In the genomic region with DNA sequence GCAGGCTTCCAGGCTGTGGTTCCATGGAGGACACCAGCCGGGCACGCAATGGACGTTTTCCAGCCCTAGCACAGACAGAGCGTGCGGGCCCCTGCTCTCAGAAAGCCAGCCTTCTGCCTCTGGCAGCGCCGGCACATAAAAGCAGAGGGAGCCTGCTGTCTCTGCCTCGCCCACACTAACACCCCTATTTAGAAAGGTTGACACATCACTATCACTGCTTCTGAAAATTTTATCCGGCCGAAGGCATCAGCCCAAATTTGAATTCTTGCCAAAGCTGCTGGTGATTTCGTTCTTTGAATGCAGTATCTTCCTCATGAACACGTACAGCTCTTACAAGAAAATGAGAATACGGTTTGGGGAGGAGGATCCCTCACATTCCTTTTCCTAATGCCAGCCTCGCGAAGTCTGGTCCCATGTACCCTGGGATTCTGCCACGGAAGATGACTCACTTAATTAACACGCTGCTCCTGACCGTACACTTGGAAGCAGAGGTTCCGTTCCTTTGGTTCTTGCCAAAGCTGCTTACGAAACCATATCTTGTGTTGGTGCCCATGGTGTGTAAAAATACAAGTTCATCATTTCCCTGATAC, we compare ENCODE assay signal across 1 cellular context.
TF ChIP-seq lines count a peak whose summit lies in the region.

No MANE protein-coding gene starts in this region.

TF ChIP-seq in GM23338, 12 proteins besides CTCF, POLR2A, EP300 and RAD21 (continued from another document):
- TF ChIP-seq, protein P1, sequence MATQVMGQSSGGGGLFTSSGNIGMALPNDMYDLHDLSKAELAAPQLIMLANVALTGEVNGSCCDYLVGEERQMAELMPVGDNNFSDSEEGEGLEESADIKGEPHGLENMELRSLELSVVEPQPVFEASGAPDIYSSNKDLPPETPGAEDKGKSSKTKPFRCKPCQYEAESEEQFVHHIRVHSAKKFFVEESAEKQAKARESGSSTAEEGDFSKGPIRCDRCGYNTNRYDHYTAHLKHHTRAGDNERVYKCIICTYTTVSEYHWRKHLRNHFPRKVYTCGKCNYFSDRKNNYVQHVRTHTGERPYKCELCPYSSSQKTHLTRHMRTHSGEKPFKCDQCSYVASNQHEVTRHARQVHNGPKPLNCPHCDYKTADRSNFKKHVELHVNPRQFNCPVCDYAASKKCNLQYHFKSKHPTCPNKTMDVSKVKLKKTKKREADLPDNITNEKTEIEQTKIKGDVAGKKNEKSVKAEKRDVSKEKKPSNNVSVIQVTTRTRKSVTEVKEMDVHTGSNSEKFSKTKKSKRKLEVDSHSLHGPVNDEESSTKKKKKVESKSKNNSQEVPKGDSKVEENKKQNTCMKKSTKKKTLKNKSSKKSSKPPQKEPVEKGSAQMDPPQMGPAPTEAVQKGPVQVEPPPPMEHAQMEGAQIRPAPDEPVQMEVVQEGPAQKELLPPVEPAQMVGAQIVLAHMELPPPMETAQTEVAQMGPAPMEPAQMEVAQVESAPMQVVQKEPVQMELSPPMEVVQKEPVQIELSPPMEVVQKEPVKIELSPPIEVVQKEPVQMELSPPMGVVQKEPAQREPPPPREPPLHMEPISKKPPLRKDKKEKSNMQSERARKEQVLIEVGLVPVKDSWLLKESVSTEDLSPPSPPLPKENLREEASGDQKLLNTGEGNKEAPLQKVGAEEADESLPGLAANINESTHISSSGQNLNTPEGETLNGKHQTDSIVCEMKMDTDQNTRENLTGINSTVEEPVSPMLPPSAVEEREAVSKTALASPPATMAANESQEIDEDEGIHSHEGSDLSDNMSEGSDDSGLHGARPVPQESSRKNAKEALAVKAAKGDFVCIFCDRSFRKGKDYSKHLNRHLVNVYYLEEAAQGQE (IDR thresholded peaks at IDR 0.05; ENCODE audit: unreplicated experiment): no peak
- no peak for TF ChIP-seq POLR2AphosphoS5 (IDR thresholded peaks at IDR 0.05; ENCODE audit: low read depth)
- TF ChIP-seq, protein P2, sequence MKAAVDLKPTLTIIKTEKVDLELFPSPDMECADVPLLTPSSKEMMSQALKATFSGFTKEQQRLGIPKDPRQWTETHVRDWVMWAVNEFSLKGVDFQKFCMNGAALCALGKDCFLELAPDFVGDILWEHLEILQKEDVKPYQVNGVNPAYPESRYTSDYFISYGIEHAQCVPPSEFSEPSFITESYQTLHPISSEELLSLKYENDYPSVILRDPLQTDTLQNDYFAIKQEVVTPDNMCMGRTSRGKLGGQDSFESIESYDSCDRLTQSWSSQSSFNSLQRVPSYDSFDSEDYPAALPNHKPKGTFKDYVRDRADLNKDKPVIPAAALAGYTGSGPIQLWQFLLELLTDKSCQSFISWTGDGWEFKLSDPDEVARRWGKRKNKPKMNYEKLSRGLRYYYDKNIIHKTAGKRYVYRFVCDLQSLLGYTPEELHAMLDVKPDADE (IDR thresholded peaks at IDR 0.05): no peak
- no peak for TF ChIP-seq ZNF114 (CRISPR knock-in tag; IDR thresholded peaks at IDR 0.05)
- no peak for TF ChIP-seq EZH2 (IDR thresholded peaks at IDR 0.05; ENCODE audit: low read depth, unreplicated experiment)
- TF ChIP-seq, protein P3, sequence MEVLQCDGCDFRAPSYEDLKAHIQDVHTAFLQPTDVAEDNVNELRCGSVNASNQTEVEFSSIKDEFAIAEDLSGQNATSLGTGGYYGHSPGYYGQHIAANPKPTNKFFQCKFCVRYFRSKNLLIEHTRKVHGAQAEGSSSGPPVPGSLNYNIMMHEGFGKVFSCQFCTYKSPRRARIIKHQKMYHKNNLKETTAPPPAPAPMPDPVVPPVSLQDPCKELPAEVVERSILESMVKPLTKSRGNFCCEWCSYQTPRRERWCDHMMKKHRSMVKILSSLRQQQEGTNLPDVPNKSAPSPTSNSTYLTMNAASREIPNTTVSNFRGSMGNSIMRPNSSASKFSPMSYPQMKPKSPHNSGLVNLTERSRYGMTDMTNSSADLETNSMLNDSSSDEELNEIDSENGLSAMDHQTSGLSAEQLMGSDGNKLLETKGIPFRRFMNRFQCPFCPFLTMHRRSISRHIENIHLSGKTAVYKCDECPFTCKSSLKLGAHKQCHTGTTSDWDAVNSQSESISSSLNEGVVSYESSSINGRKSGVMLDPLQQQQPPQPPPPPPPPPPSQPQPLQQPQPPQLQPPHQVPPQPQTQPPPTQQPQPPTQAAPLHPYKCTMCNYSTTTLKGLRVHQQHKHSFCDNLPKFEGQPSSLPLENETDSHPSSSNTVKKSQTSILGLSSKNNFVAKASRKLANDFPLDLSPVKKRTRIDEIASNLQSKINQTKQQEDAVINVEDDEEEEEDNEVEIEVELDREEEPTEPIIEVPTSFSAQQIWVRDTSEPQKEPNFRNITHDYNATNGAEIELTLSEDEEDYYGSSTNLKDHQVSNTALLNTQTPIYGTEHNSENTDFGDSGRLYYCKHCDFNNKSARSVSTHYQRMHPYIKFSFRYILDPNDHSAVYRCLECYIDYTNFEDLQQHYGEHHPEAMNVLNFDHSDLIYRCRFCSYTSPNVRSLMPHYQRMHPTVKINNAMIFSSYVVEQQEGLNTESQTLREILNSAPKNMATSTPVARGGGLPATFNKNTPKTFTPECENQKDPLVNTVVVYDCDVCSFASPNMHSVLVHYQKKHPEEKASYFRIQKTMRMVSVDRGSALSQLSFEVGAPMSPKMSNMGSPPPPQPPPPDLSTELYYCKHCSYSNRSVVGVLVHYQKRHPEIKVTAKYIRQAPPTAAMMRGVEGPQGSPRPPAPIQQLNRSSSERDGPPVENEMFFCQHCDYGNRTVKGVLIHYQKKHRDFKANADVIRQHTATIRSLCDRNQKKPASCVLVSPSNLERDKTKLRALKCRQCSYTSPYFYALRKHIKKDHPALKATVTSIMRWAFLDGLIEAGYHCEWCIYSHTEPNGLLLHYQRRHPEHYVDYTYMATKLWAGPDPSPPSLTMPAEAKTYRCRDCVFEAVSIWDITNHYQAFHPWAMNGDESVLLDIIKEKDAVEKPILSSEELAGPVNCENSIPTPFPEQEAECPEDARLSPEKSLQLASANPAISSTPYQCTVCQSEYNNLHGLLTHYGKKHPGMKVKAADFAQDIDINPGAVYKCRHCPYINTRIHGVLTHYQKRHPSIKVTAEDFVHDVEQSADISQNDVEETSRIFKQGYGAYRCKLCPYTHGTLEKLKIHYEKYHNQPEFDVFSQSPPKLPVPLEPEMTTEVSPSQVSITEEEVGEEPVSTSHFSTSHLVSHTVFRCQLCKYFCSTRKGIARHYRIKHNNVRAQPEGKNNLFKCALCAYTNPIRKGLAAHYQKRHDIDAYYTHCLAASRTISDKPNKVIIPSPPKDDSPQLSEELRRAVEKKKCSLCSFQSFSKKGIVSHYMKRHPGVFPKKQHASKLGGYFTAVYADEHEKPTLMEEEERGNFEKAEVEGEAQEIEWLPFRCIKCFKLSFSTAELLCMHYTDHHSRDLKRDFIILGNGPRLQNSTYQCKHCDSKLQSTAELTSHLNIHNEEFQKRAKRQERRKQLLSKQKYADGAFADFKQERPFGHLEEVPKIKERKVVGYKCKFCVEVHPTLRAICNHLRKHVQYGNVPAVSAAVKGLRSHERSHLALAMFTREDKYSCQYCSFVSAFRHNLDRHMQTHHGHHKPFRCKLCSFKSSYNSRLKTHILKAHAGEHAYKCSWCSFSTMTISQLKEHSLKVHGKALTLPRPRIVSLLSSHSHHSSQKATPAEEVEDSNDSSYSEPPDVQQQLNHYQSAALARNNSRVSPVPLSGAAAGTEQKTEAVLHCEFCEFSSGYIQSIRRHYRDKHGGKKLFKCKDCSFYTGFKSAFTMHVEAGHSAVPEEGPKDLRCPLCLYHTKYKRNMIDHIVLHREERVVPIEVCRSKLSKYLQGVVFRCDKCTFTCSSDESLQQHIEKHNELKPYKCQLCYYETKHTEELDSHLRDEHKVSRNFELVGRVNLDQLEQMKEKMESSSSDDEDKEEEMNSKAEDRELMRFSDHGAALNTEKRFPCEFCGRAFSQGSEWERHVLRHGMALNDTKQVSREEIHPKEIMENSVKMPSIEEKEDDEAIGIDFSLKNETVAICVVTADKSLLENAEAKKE (CRISPR knock-in tag; IDR thresholded peaks at IDR 0.05): no peak
